In genomic region chr11:67306769-67307544, GRCh38 we compare ENCODE assay signal across 19 cellular contexts.
"Had no signal": no experiment of that assay in that cellular context is flagged by ENCODE, and none has a peak within 500 bp of the region (broad histone marks: within the 10 kb centered on the region; RNA-seq: fewer than 3 reads in every experiment).

No MANE protein-coding gene starts in this region.

- H3K27ac ChIP-seq: adrenal gland, colonic mucosa, epithelial cell of prostate, gastroesophageal sphincter, hepatocyte, lower lobe of right lung, prostate gland, thyroid gland, vagina had no signal

- H3K27me3 ChIP-seq: adrenal gland, colonic mucosa, gastroesophageal sphincter, hepatocyte, thyroid gland, vagina had no signal

- ATAC-seq: gastroesophageal sphincter; lower lobe of right lung; naive thymus-derived CD4-positive, alpha-beta T cell; stimulated activated naive CD8-positive, alpha-beta T cell treated with anti-CD3 and anti-CD28 coated beads, Interleukin-15, amount 100 ng/mL, for 72 hours; T-helper 17 cell had no signal

- H3K4me3 Mint-ChIP-seq: activated T-cell treated with anti-CD3 and anti-CD28 coated beads, Interleukin-2, amount 50 U/mL, for 24 hours; stimulated activated naive CD8-positive, alpha-beta T cell treated with anti-CD3 and anti-CD28 coated beads, Interleukin-15, amount 100 ng/mL, for 72 hours; T-helper 17 cell had no signal

- DNase-seq: activated gamma-delta T cell treated with Interleukin-2 at 50 U/mL for 16 hours; activated T-cell treated with anti-CD3 and anti-CD28 coated beads, Interleukin-2, amount 50 U/mL, for 24 hours; colonic mucosa; effector CD8-positive, alpha-beta T cell; kidney glomerular epithelial cell; lower lobe of right lung; naive thymus-derived CD4-positive, alpha-beta T cell; nucleus accumbens; stimulated activated CD4-positive, alpha-beta T cell treated with anti-CD3 and anti-CD28 coated beads, Interleukin-4, amount 100 ng/mL, for 1 hour; stimulated activated CD8-positive, alpha-beta memory T cell treated with anti-CD3 and anti-CD28 coated beads, Interleukin-4, amount 100 ng/mL, for 48 hours; stimulated activated naive CD8-positive, alpha-beta T cell treated with anti-CD3 and anti-CD28 coated beads, Interleukin-15, amount 100 ng/mL, for 72 hours; T-helper 17 cell; thyroid gland had no signal

- H3K9me3 ChIP-seq: adrenal gland, colonic mucosa, gastroesophageal sphincter, lower lobe of right lung, prostate gland, thyroid gland, vagina had no signal

- H3K9me3 Mint-ChIP-seq: activated T-cell treated with anti-CD3 and anti-CD28 coated beads, Interleukin-2, amount 50 U/mL, for 24 hours; naive thymus-derived CD4-positive, alpha-beta T cell; stimulated activated naive CD8-positive, alpha-beta T cell treated with anti-CD3 and anti-CD28 coated beads, Interleukin-15, amount 100 ng/mL, for 72 hours had no signal

- H3K4me3 ChIP-seq: adrenal gland, colonic mucosa, gastroesophageal sphincter, hepatocyte, lower lobe of right lung, prostate gland, thyroid gland, vagina had no signal

- H3K27ac Mint-ChIP-seq: activated T-cell treated with anti-CD3 and anti-CD28 coated beads, Interleukin-2, amount 50 U/mL, for 24 hours; stimulated activated naive CD8-positive, alpha-beta T cell treated with anti-CD3 and anti-CD28 coated beads, Interleukin-15, amount 100 ng/mL, for 72 hours; T-helper 17 cell had no signal

- H3K27me3 Mint-ChIP-seq: activated T-cell treated with anti-CD3 and anti-CD28 coated beads, Interleukin-2, amount 50 U/mL, for 24 hours; naive thymus-derived CD4-positive, alpha-beta T cell; stimulated activated naive CD8-positive, alpha-beta T cell treated with anti-CD3 and anti-CD28 coated beads, Interleukin-15, amount 100 ng/mL, for 72 hours; T-helper 17 cell had no signal
